ENCODE assay signal across 1 cellular context in the genomic region with DNA sequence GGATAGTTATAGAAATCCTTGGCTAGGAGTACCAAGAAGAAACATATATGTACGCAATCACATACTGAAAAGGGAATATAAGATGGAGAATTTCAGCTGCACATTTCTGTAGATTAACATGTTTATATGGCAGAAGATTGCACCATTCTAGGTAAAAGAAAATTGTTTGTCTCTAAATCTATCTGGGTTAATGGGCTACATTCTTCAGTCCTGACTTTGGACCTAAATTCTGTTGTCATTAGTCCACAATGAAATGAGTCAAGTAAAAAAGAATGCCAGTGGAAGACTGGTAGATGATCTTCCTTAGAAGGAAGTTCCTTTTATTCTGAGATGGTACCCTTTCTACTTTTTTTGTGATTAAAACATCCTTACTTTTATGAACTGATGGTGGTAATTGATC.
TF ChIP-seq lines count a peak whose summit lies in the region.

No MANE protein-coding gene starts in this region.

TF ChIP-seq in HCT116, 20 proteins besides CTCF, POLR2A, EP300 and RAD21 (continued from another document):
- no peak for TF ChIP-seq ATF3 (IDR thresholded peaks at IDR 0.05)
- no peak for TF ChIP-seq JUND (IDR thresholded peaks at IDR 0.05)
- TF ChIP-seq CBX3 (IDR thresholded peaks at IDR 0.05; ENCODE audit: low read depth), result no peak
- no peak for TF ChIP-seq FOSL1 (IDR thresholded peaks at IDR 0.05; ENCODE audit: low read depth)
- no peak for TF ChIP-seq POLR2AphosphoS5 (IDR thresholded peaks at IDR 0.05; ENCODE audit: low read depth, low read length)
- TF ChIP-seq ZFX (IDR thresholded peaks at IDR 0.05), result no peak
- no peak for TF ChIP-seq ZNF274 (IDR thresholded peaks at IDR 0.05; ENCODE audit: low read depth, low read length)
